In the genomic region with DNA sequence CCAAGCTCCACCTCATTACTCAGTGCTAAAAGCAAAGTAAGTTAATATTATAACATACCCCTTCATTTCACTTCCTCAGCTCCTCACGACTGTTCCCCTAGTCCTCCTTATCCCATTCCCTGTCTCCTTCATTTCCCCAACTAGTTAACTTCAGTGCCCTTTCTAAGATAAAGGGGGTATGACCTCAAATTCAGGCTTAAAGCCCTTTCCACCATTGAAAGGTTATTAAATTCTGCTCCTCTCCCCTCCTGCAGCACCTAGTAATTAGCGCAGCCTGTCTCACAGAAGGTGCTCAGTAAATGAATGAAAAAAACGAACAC, we compare ENCODE assay signal across 9 cellular contexts. TPM values are rescaled to one million over a fixed set of nuclear protein-coding genes. Genes with fewer than 3 reads are reported as not detected.
DNase-seq lines count a peak whose midpoint lies in the region; ATAC-seq and TF ChIP-seq lines count a peak whose summit lies in the region.
"Had no signal": no experiment of that assay in that cellular context is flagged by ENCODE, and none has a peak within 500 bp of the region (broad histone marks: within the 10 kb centered on the region; RNA-seq: fewer than 3 reads in every experiment).

No MANE protein-coding gene starts in this region.

- intact Hi-C loops in left colon (cut with DNase I, micrococcal nuclease): no loop called here
- intact Hi-C loops in testis (cut with DNase I; ENCODE audit: low total_unique reads): loop anchor here (10.0 kb wide), 1 partner anchor 725 kb away; no protein-coding TSS in a partner anchor

- peak; percentile 1 for ATAC-seq in left colon

- DNase-seq in activated CD4-positive, alpha-beta T cell treated with anti-CD3 and anti-CD28 coated beads, Interleukin-2, amount 10 ng/mL, durations not matched to agents 7 days and 5 days: no peak
- DNase-seq in activated CD4-positive, alpha-beta T cell treated with anti-CD3 and anti-CD28 coated beads for 48 hours: no peak
- DNase-seq in left colon (no peak), testis (no peak), NCI-H1105 treated with DMSO at 0.1 percent for 48 hours (lab: John Stamatoyannopoulos, UW) (no peak), NCI-H187 treated with DMSO at 0.1 percent for 48 hours (lab: John Stamatoyannopoulos, UW) (no peak), NCI-H2081 treated with DMSO at 0.1 percent for 48 hours (lab: John Stamatoyannopoulos, UW) (no peak)

- H3K4me1 ChIP-seq in testis: peaks cover 16% of the 10 kb centered on the region

- WGBS in testis, 2 donors: 0% methylated on average over 3 of the region's 3 CpGs

- peaks cover 11% of the 10 kb centered on the region for H3K9me3 Mint-ChIP-seq in activated CD4-positive, alpha-beta T cell treated with anti-CD3 and anti-CD28 coated beads, Interleukin-2, amount 10 ng/mL, durations not matched to agents 7 days and 5 days

- TF ChIP-seq POLR2A in testis (IDR thresholded peaks at IDR 0.05): no peak

- peaks cover 26% of the 10 kb centered on the region for H3K4me1 Mint-ChIP-seq in activated CD4-positive, alpha-beta T cell treated with anti-CD3 and anti-CD28 coated beads, Interleukin-2, amount 10 ng/mL, durations not matched to agents 7 days and 5 days

- peaks cover 7% of the 10 kb centered on the region for H3K36me3 Mint-ChIP-seq in activated CD4-positive, alpha-beta T cell treated with anti-CD3 and anti-CD28 coated beads, Interleukin-2, amount 10 ng/mL, durations not matched to agents 7 days and 5 days (ENCODE audit: low read depth)

- peak overlapping the region; percentile 84 for H3K4me3 Mint-ChIP-seq in activated CD4-positive, alpha-beta T cell treated with anti-CD3 and anti-CD28 coated beads, Interleukin-2, amount 10 ng/mL, durations not matched to agents 7 days and 5 days

- H3K27ac ChIP-seq in angular gyrus (ENCODE audit: low read depth, low read length) (peak overlapping the region; percentile 37), testis (peak overlapping the region; percentile 93 to 98)
- H3K27ac ChIP-seq: C4-2B had no signal

- no peaks in the 10 kb centered on the region for H3K27me3 ChIP-seq in testis

- TF ChIP-seq CTCF in testis (IDR thresholded peaks at IDR 0.05): no peak

- H3K4me3 ChIP-seq in testis: peak overlapping the region; percentile 72 to 77

- POLR2A ChIA-PET in activated CD4-positive, alpha-beta T cell treated with anti-CD3 and anti-CD28 coated beads, Interleukin-2, amount 10 ng/mL, durations not matched to agents 7 days and 5 days (lab: Charles Lee): interaction anchor here (0.6 to 1.3 kb wide), 2 partner anchors 42 to 144 kb away, joined by 4 to 6 read pairs; no protein-coding TSS in a partner anchor

- H3K9me3 ChIP-seq in testis: no peaks in the 10 kb centered on the region

- H3K36me3 ChIP-seq in testis (ENCODE audit: low read depth, missing control alignments): no peaks in the 10 kb centered on the region

- no peaks in the 10 kb centered on the region for H3K27me3 Mint-ChIP-seq in activated CD4-positive, alpha-beta T cell treated with anti-CD3 and anti-CD28 coated beads, Interleukin-2, amount 10 ng/mL, durations not matched to agents 7 days and 5 days

- CTCF ChIA-PET in activated CD4-positive, alpha-beta T cell treated with anti-CD3 and anti-CD28 coated beads, Interleukin-2, amount 10 ng/mL, durations not matched to agents 7 days and 5 days (lab: Charles Lee): interaction anchor here (1.0 to 2.3 kb wide), 6 partner anchors 10 to 224 kb away, joined by 3 to 5 read pairs (median 4); no protein-coding TSS in a partner anchor

- H3K27ac Mint-ChIP-seq in activated CD4-positive, alpha-beta T cell treated with anti-CD3 and anti-CD28 coated beads, Interleukin-2, amount 10 ng/mL, durations not matched to agents 7 days and 5 days: peak overlapping the region; percentile 93

RNA-seq across cellular contexts. Expression of gene CRPPA, which starts 1.0 kb away (rescaled TPM):
- total RNA-seq in activated CD4-positive, alpha-beta T cell treated with anti-CD3 and anti-CD28 coated beads, Interleukin-2, amount 10 ng/mL, durations not matched to agents 7 days and 5 days: under 1 TPM; 0.58 to 0.60 TPM
- total RNA-seq in left colon (1 to 10 TPM; 2.6 to 2.7 TPM), testis (1 to 10 TPM; 2.1 to 3.7 TPM)
- polyA plus RNA-seq in testis (ENCODE audit: insufficient read depth, low read depth, low replicate concordance): 1.5 TPM

RNA-seq across cellular contexts. Expression of gene SOSTDC1, which starts 45.2 kb away (rescaled TPM):
- not detected for total RNA-seq in activated CD4-positive, alpha-beta T cell treated with anti-CD3 and anti-CD28 coated beads, Interleukin-2, amount 10 ng/mL, durations not matched to agents 7 days and 5 days
- total RNA-seq in left colon (1 to 10 TPM; 6.4 to 7.1 TPM), testis (1 to 10 TPM; 1.5 to 3.8 TPM)
- polyA plus RNA-seq in testis (ENCODE audit: insufficient read depth, low read depth, low replicate concordance): 5.1 TPM
